In genomic region chr3:57061556-57061955, GRCh38 we compare ENCODE assay signal across 21 cellular contexts. TPM values are rescaled to one million over a fixed set of nuclear protein-coding genes. Genes with fewer than 3 reads are reported as not detected.
DNase-seq lines count a peak whose midpoint lies in the region; ATAC-seq, FAIRE-seq and TF ChIP-seq lines count a peak whose summit lies in the region.
"Had no signal": no experiment of that assay in that cellular context is flagged by ENCODE, and none has a peak within 500 bp of the region (broad histone marks: within the 10 kb centered on the region; RNA-seq: fewer than 3 reads in every experiment).

No MANE protein-coding gene starts in this region.

- peaks cover 3% of the 10 kb centered on the region for H3K27me3 Mint-ChIP-seq in GM23338 (ENCODE audit: insufficient read depth, low read depth, poor library complexity)

- no peak for ATAC-seq in GM23338
- no peak for ATAC-seq in GM18858 (IDR thresholded peaks at IDR 0.05; ENCODE audit: unreplicated experiment)
- ATAC-seq: activated naive CD4-positive, alpha-beta T cell treated with anti-CD3 and anti-CD28 coated beads, Interleukin-2, amount 50 U/mL, for 72 hours; mucosa of descending colon; stimulated activated naive B cell treated with anti-CD40 and anti-IgM and Interleukin-4, amounts not matched to agents 10 μg/mL and 1 μg/mL and 100 μg/mL, for 72 hours had no signal

- TF ChIP-seq CTCF in GM23338 (conservative IDR thresholded peaks at IDR 0.05; ENCODE audit: low read depth in 2 of 2) (no peak), adrenal gland (IDR thresholded peaks at IDR 0.05) (no peak), stomach (IDR thresholded peaks at IDR 0.05) (no peak), D721Med (IDR thresholded peaks at IDR 0.05; ENCODE audit: insufficient read depth, missing control alignments) (no peak)

- 88 to 97% (median 94%) methylated on average over 3 of the region's 3 CpGs for WGBS in adrenal gland, 4 donors
- 77 to 94% (median 92%) methylated on average over 3 of the region's 3 CpGs for WGBS in stomach, 5 donors

- 0 out of 2 replicates have a peak overlapping the region, but pooled peaks have one; percentile 60 for H3K4me2 ChIP-seq in GM23338
- H3K4me2 ChIP-seq: SK-N-SH had no signal

- H3K9me2 ChIP-seq in GM23338 (ENCODE audit: insufficient read depth) = no peaks in the 10 kb centered on the region
- H3K9me2 ChIP-seq: SK-N-SH had no signal

- H3K27ac ChIP-seq in GM23338 (ENCODE audit: low read depth) (peak overlapping the region; percentile 85; the same call in 1 of the 2 replicates), adrenal gland (peak overlapping the region in 3 of 5 donors; percentile 64 to 83 (median 82)), iPS-20b (ENCODE audit: low read length) (no peak overlapping the region), stomach (peak overlapping the region in 3 of 5 donors; percentile 72 to 81 (median 75))
- H3K27ac ChIP-seq: brain microvascular endothelial cell had no signal

- peaks cover 31% of the 10 kb centered on the region for H3K4me1 Mint-ChIP-seq in GM23338

- peak overlapping the region; percentile 35; the same call in 1 of the 2 replicates for H3K9ac ChIP-seq in iPS-20b (ENCODE audit: low read depth, low read length)
- H3K9ac ChIP-seq: SK-N-SH had no signal

- H3K9me3 Mint-ChIP-seq in GM23338 = no peaks in the 10 kb centered on the region
- H3K9me3 Mint-ChIP-seq: activated naive CD4-positive, alpha-beta T cell treated with anti-CD3 and anti-CD28 coated beads, Interleukin-2, amount 50 U/mL, for 72 hours; stimulated activated naive B cell treated with anti-CD40 and anti-IgM and Interleukin-4, amounts not matched to agents 10 μg/mL and 1 μg/mL and 100 μg/mL, for 72 hours had no signal

- TF ChIP-seq POLR2A in adrenal gland (IDR thresholded peaks at IDR 0.05) (no peak), stomach (IDR thresholded peaks at IDR 0.05) (no peak)

- FAIRE-seq in D721Med (lab: Jason Lieb, UNC) = no peak
- FAIRE-seq: G401.6, GM12892, urothelium cell line had no signal

- H3K27me3 ChIP-seq in GM23338 (ENCODE audit: insufficient read depth) (no peaks in the 10 kb centered on the region), adrenal gland (no peaks in the 10 kb centered on the region), iPS-20b (ENCODE audit: insufficient read depth, low read length) (no peaks in the 10 kb centered on the region), stomach (no peaks in the 10 kb centered on the region)
- H3K27me3 ChIP-seq: brain microvascular endothelial cell, ovary had no signal

- DNase-seq in GM23338 (ENCODE audit: low spot score) = no peak
- DNase-seq in adrenal gland = no peak
- no peak for DNase-seq in stomach
- no peak for DNase-seq in D721Med (ENCODE audit: insufficient read length, low spot score)
- no peak for DNase-seq in NCI-H2081 treated with DMSO at 0.1 percent for 48 hours (lab: John Stamatoyannopoulos, UW)
- no peak for DNase-seq in stimulated activated CD4-positive, alpha-beta T cell treated with anti-CD3 and anti-CD28 coated beads, Interleukin-2, amount 100 ng/mL, for 24 hours
- DNase-seq: brain microvascular endothelial cell; IMR-90; mucosa of descending colon; NCI-H2081; NCI-H526 treated with DMSO at 0.1 percent for 48 hours; SK-N-SH; stimulated activated naive B cell treated with anti-CD40 and anti-IgM and Interleukin-4, amounts not matched to agents 10 μg/mL and 1 μg/mL and 100 μg/mL, for 72 hours had no signal

- peak overlapping the region; percentile 64; the same call in 1 of the 2 replicates for H3K27ac Mint-ChIP-seq in GM23338
- H3K27ac Mint-ChIP-seq: activated naive CD4-positive, alpha-beta T cell treated with anti-CD3 and anti-CD28 coated beads, Interleukin-2, amount 50 U/mL, for 72 hours; stimulated activated naive B cell treated with anti-CD40 and anti-IgM and Interleukin-4, amounts not matched to agents 10 μg/mL and 1 μg/mL and 100 μg/mL, for 72 hours had no signal

- no peaks in the 10 kb centered on the region for H4K20me1 ChIP-seq in GM23338 (replicated peaks; ENCODE audit: insufficient read depth)

- H3K79me2 ChIP-seq in GM23338 (replicated peaks; ENCODE audit: insufficient read depth) = no peaks in the 10 kb centered on the region; the same call in 1 of the 2 replicates

- H2AFZ ChIP-seq in GM23338 = no peak overlapping the region

- 0 out of 2 replicates have a peak, but pooled peaks cover 2% of the 10 kb centered on the region for H3F3A ChIP-seq in GM23338 (replicated peaks; ENCODE audit: low read depth)

- TF ChIP-seq EP300 in stomach (IDR thresholded peaks at IDR 0.05) = no peak

- H3K4me1 ChIP-seq in GM23338 (ENCODE audit: insufficient read depth) (peaks cover 22% of the 10 kb centered on the region), adrenal gland (replicated peaks in 1 of 2) (peaks cover 9 to 27% of the 10 kb centered on the region in 2 donors), iPS-20b (ENCODE audit: insufficient read depth, low read length) (peaks cover 14% of the 10 kb centered on the region), stomach (peaks cover 17 to 43% (median 30%) of the 10 kb centered on the region in 4 donors)

- H3K36me3 ChIP-seq in GM23338 (ENCODE audit: insufficient read depth) (no peaks in the 10 kb centered on the region), adrenal gland (replicated peaks in 1 of 2) (no peaks in the 10 kb centered on the region), iPS-20b (ENCODE audit: insufficient read depth, low read depth, low read length) (no peaks in the 10 kb centered on the region), stomach (no peaks in the 10 kb centered on the region)
- H3K36me3 ChIP-seq: brain microvascular endothelial cell, ovary had no signal

- H3K36me3 Mint-ChIP-seq in GM23338 (ENCODE audit: low read depth) = no peaks in the 10 kb centered on the region; the same call in 2 of the 3 replicates
- H3K36me3 Mint-ChIP-seq: activated naive CD4-positive, alpha-beta T cell treated with anti-CD3 and anti-CD28 coated beads, Interleukin-2, amount 50 U/mL, for 72 hours had no signal

- intact Hi-C loops in adrenal gland (cut with DNase I) (no loop called here), stomach (cut with DNase I; ENCODE audit: low total_unique reads) (no loop called here)

- H3K4me3 ChIP-seq in GM23338 (no peak overlapping the region), adrenal gland (no peak overlapping the region), iPS-20b (ENCODE audit: low read length) (no peak overlapping the region), stomach (no peak overlapping the region)
- H3K4me3 ChIP-seq: mucosa of descending colon, ovary had no signal

- H3K4me3 Mint-ChIP-seq in GM23338 = no peak overlapping the region
- H3K4me3 Mint-ChIP-seq: stimulated activated naive B cell treated with anti-CD40 and anti-IgM and Interleukin-4, amounts not matched to agents 10 μg/mL and 1 μg/mL and 100 μg/mL, for 72 hours had no signal

- H3K9me3 ChIP-seq in adrenal gland (replicated peaks in 1 of 3) = no peaks in the 10 kb centered on the region
- H3K9me3 ChIP-seq in iPS-20b (ENCODE audit: insufficient read depth, low read depth, low read length) = no peaks in the 10 kb centered on the region
- no peaks in the 10 kb centered on the region for H3K9me3 ChIP-seq in stomach
- H3K9me3 ChIP-seq: mucosa of descending colon, ovary, SK-N-SH had no signal

RNA-seq across cellular contexts. Expression of gene SPATA12, which starts 1.1 kb away (rescaled TPM):
- total RNA-seq in GM23338 (2014; rRNA removed; shearing (Covaris generic)) = 0.10 TPM in 1 of 2 replicates, not detected in the other
- polyA plus RNA-seq in GM23338 (2016; fragmentation: Nextera tagmentation; extraction: Ambion mirVana) (0.65 and 0.70 TPM in 2 replicates), adrenal gland (under 1 TPM; 0.07 to 0.62 (median 0.48) TPM), stomach (under 1 TPM in 2 of 3 donors, not detected in 1; 0.05 to 0.31 TPM)
- total RNA-seq in adrenal gland (under 1 TPM in 5 of 8 donors, not detected in 3; 0.22 to 0.83 (median 0.40) TPM), stomach (not detected)
- total RNA-seq: activated naive CD4-positive, alpha-beta T cell treated with anti-CD3 and anti-CD28 coated beads, Interleukin-2, amount 50 U/mL, for 72 hours; left cardiac atrium had no signal
- polyA plus RNA-seq: IMR-90 had no signal
